In genomic region chr5:56251918-56252553, GRCh38 we compare ENCODE assay signal across 1 cellular context.
TF ChIP-seq lines count a peak whose summit lies in the region.

No MANE protein-coding gene starts in this region.

TF ChIP-seq in K562, 482 proteins besides CTCF, POLR2A, EP300 and RAD21 (continued from another document and continues in another):
- TF ChIP-seq AFF4 (CRISPR knock-in tag; IDR thresholded peaks at IDR 0.05) (no peak), FOXJ2 (tag; IDR thresholded peaks at IDR 0.05) (no peak), SRSF3 (IDR thresholded peaks at IDR 0.05; ENCODE audit: insufficient read depth, low read length) (no peak), CREB1 (IDR thresholded peaks at IDR 0.05) (peak; percentile 62), CREB1 (CRISPR knock-in tag; IDR thresholded peaks at IDR 0.05) (no peak), ZSCAN32 (CRISPR knock-in tag; IDR thresholded peaks at IDR 0.05) (no peak), PHB (CRISPR knock-in tag; IDR thresholded peaks at IDR 0.05) (no peak), NFATC3 (IDR thresholded peaks at IDR 0.05) (no peak), U2AF2 (optimal IDR thresholded peaks at IDR 0.05; ENCODE audit: low read depth, low read length) (no peak), RBM39 (optimal IDR thresholded peaks at IDR 0.05; ENCODE audit: low read depth, low read length) (no peak), ARID3B (CRISPR knock-in tag; IDR thresholded peaks at IDR 0.05; ENCODE audit: borderline replicate concordance) (no peak), JUN (IDR thresholded peaks at IDR 0.05; ENCODE audit: borderline replicate concordance, low read depth, low read length) (0 out of 2 replicates have a peak, but pooled peaks have one; percentile 36), JUN (CRISPR knock-in tag; IDR thresholded peaks at IDR 0.05; ENCODE audit: borderline replicate concordance) (no peak), HDGF (IDR thresholded peaks at IDR 0.05) (no peak), RHOXF2B (CRISPR knock-in tag; conservative IDR thresholded peaks at IDR 0.05) (no peak), ZBED1 (IDR thresholded peaks at IDR 0.05) (no peak), ZNF431 (CRISPR knock-in tag; IDR thresholded peaks at IDR 0.05) (no peak), TEAD4 (IDR thresholded peaks at IDR 0.05; ENCODE audit: low read length) (peak; percentile 95), TEAD4 (CRISPR knock-in tag; IDR thresholded peaks at IDR 0.05; ENCODE audit: borderline replicate concordance) (no peak), TBP (optimal IDR thresholded peaks at IDR 0.05; ENCODE audit: low read depth, low read length) (no peak), BCLAF1 (IDR thresholded peaks at IDR 0.05; ENCODE audit: borderline replicate concordance in 1 of 2, control insufficient read depth in 1 of 2, low read depth in 2 of 2, low read length in 1 of 2) (no peak), KLF13 (tag; IDR thresholded peaks at IDR 0.05; ENCODE audit: borderline replicate concordance, low read depth) (no peak), TAF7 (tag; IDR thresholded peaks at IDR 0.05) (no peak), ZMIZ1 (IDR thresholded peaks at IDR 0.05; ENCODE audit: low read depth in 2 of 2, low read length in 2 of 2) (peak in 1 of 2 experiments; percentile 91; a peak in 2 of 4 replicates), MLX (CRISPR knock-in tag; conservative IDR thresholded peaks at IDR 0.05) (no peak), ARHGAP35 (IDR thresholded peaks at IDR 0.05; ENCODE audit: partially characterized antibody) (no peak), ZNF644 (tag; IDR thresholded peaks at IDR 0.05; ENCODE audit: low read depth) (no peak), NR4A1 (CRISPR knock-in tag; IDR thresholded peaks at IDR 0.05) (no peak), NR4A1 (tag; IDR thresholded peaks at IDR 0.05) (no peak), TFE3 (CRISPR knock-in tag; IDR thresholded peaks at IDR 0.05) (no peak), ZNF77 (CRISPR knock-in tag; IDR thresholded peaks at IDR 0.05) (no peak), RFX5 (IDR thresholded peaks at IDR 0.05; ENCODE audit: low read depth, low read length) (no peak), ATF1 (CRISPR knock-in tag; IDR thresholded peaks at IDR 0.05) (no peak), ATF1 (tag; IDR thresholded peaks at IDR 0.05) (peak; percentile 83), CHD1 (IDR thresholded peaks at IDR 0.05; ENCODE audit: low read length) (no peak), NR2C2 (CRISPR knock-in tag; IDR thresholded peaks at IDR 0.05) (no peak), NR2C2 (tag; IDR thresholded peaks at IDR 0.05) (no peak), RBM17 (IDR thresholded peaks at IDR 0.05; ENCODE audit: borderline replicate concordance, low read depth, low read length) (no peak), EHMT2 (IDR thresholded peaks at IDR 0.05) (no peak), CEBPB (tag; IDR thresholded peaks at IDR 0.05) (peak; percentile 99), SLC30A9 (CRISPR knock-in tag; IDR thresholded peaks at IDR 0.05) (no peak), NEUROD1 (IDR thresholded peaks at IDR 0.05; ENCODE audit: borderline replicate concordance, low read depth, low read length, partially characterized antibody) (peak; percentile 81), ZNF586 (CRISPR knock-in tag; conservative IDR thresholded peaks at IDR 0.05) (no peak), THAP7 (CRISPR knock-in tag; IDR thresholded peaks at IDR 0.05) (no peak), SP2 (IDR thresholded peaks at IDR 0.05; ENCODE audit: extremely low read depth, low read depth, low read length, poor library complexity, severe bottlenecking) (no peak), KDM5B (IDR thresholded peaks at IDR 0.05; ENCODE audit: insufficient replicate concordance, low read depth, low read length) (no peak), CSDE1 (IDR thresholded peaks at IDR 0.05) (no peak), HMG20B (CRISPR knock-in tag; IDR thresholded peaks at IDR 0.05) (no peak), CHAMP1 (IDR thresholded peaks at IDR 0.05) (0 out of 2 replicates have a peak, but pooled peaks have one; percentile 52), PHF8 (IDR thresholded peaks at IDR 0.05; ENCODE audit: borderline replicate concordance, low read length) (no peak), CCNT2 (IDR thresholded peaks at IDR 0.05; ENCODE audit: borderline replicate concordance, extremely low read depth, insufficient read length, low read depth, low read length) (peak; percentile 61), SIX5 (IDR thresholded peaks at IDR 0.05; ENCODE audit: borderline replicate concordance in 1 of 2, insufficient read depth in 1 of 2, low read depth in 1 of 2, low read length in 2 of 2) (no peak), BACH1 (tag; IDR thresholded peaks at IDR 0.05) (peak; percentile 19; the same call in 1 of the 2 replicates), ZBTB8A (IDR thresholded peaks at IDR 0.05; ENCODE audit: partially characterized antibody) (no peak)
